ENCODE assay signal across 1 cellular context in the genomic region with DNA sequence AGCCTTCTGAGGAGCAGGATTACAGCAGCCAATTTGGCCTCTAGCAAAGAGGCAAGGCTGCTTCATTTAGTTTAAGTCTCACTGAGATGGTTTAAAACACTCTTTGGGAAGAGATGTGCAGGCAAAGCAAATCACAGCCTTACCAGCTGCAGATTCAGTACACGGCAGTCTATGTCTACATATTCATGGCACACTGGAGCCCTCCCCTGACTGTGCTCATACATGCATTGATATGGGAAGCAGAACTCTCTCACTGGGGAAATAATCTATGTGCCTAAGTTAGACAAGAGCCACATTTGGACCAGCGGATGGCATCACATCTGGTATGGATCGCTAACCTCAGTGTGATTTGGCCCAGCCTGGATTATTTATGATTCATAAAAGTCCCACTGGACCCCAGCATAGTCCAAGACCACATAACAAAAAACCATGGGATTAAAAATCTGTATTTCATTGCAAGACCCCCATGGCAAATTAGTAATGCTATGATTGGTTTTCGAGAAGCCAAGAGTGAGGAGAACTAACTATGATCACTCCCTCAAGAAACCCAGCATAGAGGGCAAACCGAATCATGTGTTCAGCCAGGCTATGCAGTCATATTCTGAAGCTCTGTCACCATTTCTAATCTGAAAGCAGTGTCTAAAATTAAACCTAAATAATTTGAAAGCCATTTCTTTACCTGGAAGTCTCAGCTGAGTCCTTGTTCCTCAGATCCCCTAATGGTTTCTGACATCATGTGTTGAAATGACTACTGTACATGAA.
TF ChIP-seq lines count a peak whose summit lies in the region.

No MANE protein-coding gene starts in this region.

TF ChIP-seq in GM23338, 12 proteins besides CTCF, POLR2A, EP300 and RAD21 (continued from another document):
- TF ChIP-seq ZNF462 (CRISPR knock-in tag; IDR thresholded peaks at IDR 0.05): no peak
- TF ChIP-seq EZH2 (IDR thresholded peaks at IDR 0.05; ENCODE audit: low read depth, unreplicated experiment): no peak
- no peak for TF ChIP-seq CREB1 (CRISPR knock-in tag; IDR thresholded peaks at IDR 0.05; ENCODE audit: low read depth)
- no peak for TF ChIP-seq EZH2phosphoT487 (IDR thresholded peaks at IDR 0.05; ENCODE audit: unreplicated experiment)
- no peak for TF ChIP-seq ZNF331 (CRISPR knock-in tag; IDR thresholded peaks at IDR 0.05; ENCODE audit: low read depth)
- TF ChIP-seq, protein P1, sequence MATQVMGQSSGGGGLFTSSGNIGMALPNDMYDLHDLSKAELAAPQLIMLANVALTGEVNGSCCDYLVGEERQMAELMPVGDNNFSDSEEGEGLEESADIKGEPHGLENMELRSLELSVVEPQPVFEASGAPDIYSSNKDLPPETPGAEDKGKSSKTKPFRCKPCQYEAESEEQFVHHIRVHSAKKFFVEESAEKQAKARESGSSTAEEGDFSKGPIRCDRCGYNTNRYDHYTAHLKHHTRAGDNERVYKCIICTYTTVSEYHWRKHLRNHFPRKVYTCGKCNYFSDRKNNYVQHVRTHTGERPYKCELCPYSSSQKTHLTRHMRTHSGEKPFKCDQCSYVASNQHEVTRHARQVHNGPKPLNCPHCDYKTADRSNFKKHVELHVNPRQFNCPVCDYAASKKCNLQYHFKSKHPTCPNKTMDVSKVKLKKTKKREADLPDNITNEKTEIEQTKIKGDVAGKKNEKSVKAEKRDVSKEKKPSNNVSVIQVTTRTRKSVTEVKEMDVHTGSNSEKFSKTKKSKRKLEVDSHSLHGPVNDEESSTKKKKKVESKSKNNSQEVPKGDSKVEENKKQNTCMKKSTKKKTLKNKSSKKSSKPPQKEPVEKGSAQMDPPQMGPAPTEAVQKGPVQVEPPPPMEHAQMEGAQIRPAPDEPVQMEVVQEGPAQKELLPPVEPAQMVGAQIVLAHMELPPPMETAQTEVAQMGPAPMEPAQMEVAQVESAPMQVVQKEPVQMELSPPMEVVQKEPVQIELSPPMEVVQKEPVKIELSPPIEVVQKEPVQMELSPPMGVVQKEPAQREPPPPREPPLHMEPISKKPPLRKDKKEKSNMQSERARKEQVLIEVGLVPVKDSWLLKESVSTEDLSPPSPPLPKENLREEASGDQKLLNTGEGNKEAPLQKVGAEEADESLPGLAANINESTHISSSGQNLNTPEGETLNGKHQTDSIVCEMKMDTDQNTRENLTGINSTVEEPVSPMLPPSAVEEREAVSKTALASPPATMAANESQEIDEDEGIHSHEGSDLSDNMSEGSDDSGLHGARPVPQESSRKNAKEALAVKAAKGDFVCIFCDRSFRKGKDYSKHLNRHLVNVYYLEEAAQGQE (IDR thresholded peaks at IDR 0.05; ENCODE audit: unreplicated experiment): no peak
- TF ChIP-seq ZNF114 (CRISPR knock-in tag; IDR thresholded peaks at IDR 0.05): no peak
- TF ChIP-seq JUNB (IDR thresholded peaks at IDR 0.05; ENCODE audit: unreplicated experiment): no peak
- no peak for TF ChIP-seq ETS1 (IDR thresholded peaks at IDR 0.05)
